In the genomic region with DNA sequence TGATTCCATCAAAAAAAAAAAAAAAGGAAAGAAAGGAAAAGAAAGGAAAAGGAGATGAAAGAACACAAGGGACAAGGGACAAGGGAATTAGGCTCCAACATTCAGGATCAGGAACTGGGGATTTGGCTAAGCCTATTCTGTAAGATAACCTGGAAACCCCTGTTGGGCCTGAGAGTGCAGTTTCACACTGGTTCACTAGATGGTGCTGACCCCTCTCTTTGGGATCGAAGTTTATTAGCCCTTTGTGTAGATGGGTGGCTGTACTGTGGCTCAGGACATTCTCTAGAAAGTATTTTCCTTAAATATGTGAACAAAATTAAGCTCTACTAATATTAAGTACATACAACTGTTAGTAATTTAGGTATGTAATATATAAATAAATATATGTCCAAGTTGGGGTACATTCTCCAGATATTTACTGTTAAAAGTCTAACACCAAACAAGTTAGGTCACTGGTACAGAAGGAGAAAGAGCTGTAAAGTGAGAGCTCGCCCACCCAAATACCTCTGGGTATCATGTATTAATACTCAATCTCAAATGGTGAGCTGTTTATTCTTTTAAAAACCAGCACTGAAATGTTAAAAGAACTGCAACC, we compare ENCODE assay signal across 8 cellular contexts. TPM values are rescaled to one million over a fixed set of nuclear protein-coding genes. Genes with fewer than 3 reads are reported as not detected.
A peak's percentile ranks its signal among the peaks of the same experiment; 100 is the strongest.
DNase-seq lines count a peak whose midpoint lies in the region; ATAC-seq and TF ChIP-seq lines count a peak whose summit lies in the region.

No MANE protein-coding gene starts in this region.

- no peak overlapping the region for H3K4me3 ChIP-seq in BE2C (ENCODE audit: low read depth, low read length)

- TF ChIP-seq CTCF in BE2C (IDR thresholded peaks at IDR 0.05; ENCODE audit: low read depth, low read length) (peak; percentile 82), VCaP (conservative IDR thresholded peaks at IDR 0.05) (peak; percentile 92), neural crest cell (conservative IDR thresholded peaks at IDR 0.05) (peak; percentile 82)

- no peak overlapping the region for H3K4me3 Mint-ChIP-seq in neural crest cell

- no peaks in the 10 kb centered on the region for H3K9me3 Mint-ChIP-seq in neural crest cell

- ATAC-seq in GM18505 (IDR thresholded peaks at IDR 0.05; ENCODE audit: unreplicated experiment) (peak; percentile 90), HG02884 (IDR thresholded peaks at IDR 0.05; ENCODE audit: unreplicated experiment) (peak; percentile 95)

- no peak overlapping the region for H3K27ac ChIP-seq in VCaP

- H3K4me1 Mint-ChIP-seq in neural crest cell: no peaks in the 10 kb centered on the region

- H3K27ac Mint-ChIP-seq in neural crest cell (ENCODE audit: unreplicated experiment): no peak overlapping the region

- peaks cover 2% of the 10 kb centered on the region; the same call in 1 of the 2 replicates for H3K27me3 ChIP-seq in BE2C

- no peaks in the 10 kb centered on the region for H3K36me3 ChIP-seq in BE2C

- no peaks in the 10 kb centered on the region for H3K4me1 ChIP-seq in BE2C

- no peaks in the 10 kb centered on the region for H3K27me3 Mint-ChIP-seq in neural crest cell (ENCODE audit: low read depth)

- H3K36me3 Mint-ChIP-seq in neural crest cell (ENCODE audit: low read depth): no peaks in the 10 kb centered on the region

- no peaks in the 10 kb centered on the region for H3K9me3 ChIP-seq in BE2C

- DNase-seq in BE2C (peak; percentile 49), NCI-H146 (lab: John Stamatoyannopoulos, UW) (peak; percentile 85), fibroblast of peridontal ligament (ENCODE audit: extremely low read depth) (peak; percentile 86), neural crest cell (ENCODE audit: low read depth, low spot score) (peak; percentile 48), occipital lobe (lab: John Stamatoyannopoulos, UW) (no peak)

- no peak for TF ChIP-seq POLR2A in GM18505 (IDR thresholded peaks at IDR 0.05; ENCODE audit: borderline replicate concordance, extremely low read depth, insufficient read depth, insufficient read length)

RNA-seq across cellular contexts. Expression of gene OR2A4, which starts 6.3 kb away (rescaled TPM):
- polyA plus RNA-seq in BE2C (2012; ENCODE audit: insufficient read depth, insufficient read length, low read depth): not detected
- total RNA-seq in neural crest cell (not detected in 2 replicates), occipital lobe (not detected)

RNA-seq across cellular contexts. Expression of gene CTAGE9, which starts 15.9 kb away (rescaled TPM):
- polyA plus RNA-seq in BE2C (2012; ENCODE audit: insufficient read depth, insufficient read length, low read depth): not detected
- total RNA-seq in neural crest cell: not detected in 2 replicates
- not detected for total RNA-seq in occipital lobe

RNA-seq across cellular contexts. Expression of gene ENPP3, which starts 57.8 kb away (rescaled TPM):
- 0.14 TPM for polyA plus RNA-seq in BE2C (2012; ENCODE audit: insufficient read depth, insufficient read length, low read depth)
- 0.14 and 0.20 TPM in 2 replicates for total RNA-seq in neural crest cell
- total RNA-seq in occipital lobe: 0.47 TPM
